In the genomic region with DNA sequence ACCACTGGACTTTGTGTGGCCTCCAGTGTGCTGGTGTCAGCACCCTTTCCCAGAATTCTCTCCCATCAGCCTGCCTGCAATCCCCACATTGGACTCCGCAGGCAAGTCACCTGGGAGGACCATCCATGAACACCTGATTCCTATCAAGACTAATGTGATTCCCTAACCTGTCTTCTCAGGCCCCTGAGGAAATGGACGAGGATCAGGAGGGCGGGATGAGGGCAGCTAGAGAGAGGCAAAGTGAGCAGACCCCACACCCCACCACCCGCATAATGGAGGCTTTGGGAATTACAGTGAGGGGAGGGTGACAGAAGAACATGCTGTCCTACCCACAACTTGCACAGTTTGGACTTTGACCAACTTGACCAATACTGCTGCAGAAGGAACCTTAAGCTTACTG, we compare ENCODE assay signal across 8 cellular contexts.
"Had no signal": no experiment of that assay in that cellular context is flagged by ENCODE, and none has a peak within 500 bp of the region (broad histone marks: within the 10 kb centered on the region; RNA-seq: fewer than 3 reads in every experiment).

No MANE protein-coding gene starts in this region.

- ATAC-seq: GM12878 had no signal

- FAIRE-seq: G401.6, GM12878, GM12891, GM12892, GM18507, GM19239 had no signal

- DNase-seq: GDM1, GF-D8 had no signal

- H3K4me3 ChIP-seq: GM12878 had no signal
